In the genomic region with DNA sequence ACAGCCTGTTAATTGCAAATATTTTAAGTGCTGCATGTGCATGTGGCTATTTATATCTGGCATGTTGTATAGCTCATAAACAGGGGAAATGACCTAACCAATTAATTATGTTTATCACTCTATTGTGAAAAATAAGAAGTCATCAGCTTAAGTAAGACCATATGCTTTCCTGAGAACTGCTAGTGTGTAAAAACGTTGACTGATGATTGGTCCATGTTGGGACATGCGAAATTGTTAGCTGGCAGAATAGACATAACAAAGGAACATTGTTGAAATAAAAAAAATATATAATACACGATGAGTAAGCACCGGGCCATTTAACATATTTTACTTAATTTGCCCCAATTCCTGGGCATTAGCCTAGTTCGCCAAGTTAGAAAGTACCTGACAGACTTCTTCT, we compare ENCODE assay signal across 28 cellular contexts.
DNase-seq lines count a peak whose midpoint lies in the region; ATAC-seq and TF ChIP-seq lines count a peak whose summit lies in the region.
"Had no signal": no experiment of that assay in that cellular context is flagged by ENCODE, and none has a peak within 500 bp of the region (broad histone marks: within the 10 kb centered on the region; RNA-seq: fewer than 3 reads in every experiment).

No MANE protein-coding gene starts in this region.

- no peaks in the 10 kb centered on the region for H3K27me3 Mint-ChIP-seq in natural killer cell (ENCODE audit: low read depth in 2 of 2)
- H3K27me3 Mint-ChIP-seq: activated naive CD4-positive, alpha-beta T cell treated with anti-CD3 and anti-CD28 coated beads, Interleukin-2, amount 10 ng/mL, durations not matched to agents 7 days and 5 days; CD4-positive, alpha-beta memory T cell had no signal

- TF ChIP-seq CTCF in AG10803 (conservative IDR thresholded peaks at IDR 0.05; ENCODE audit: low read length) (no peak), cardiac fibroblast (IDR thresholded peaks at IDR 0.05; ENCODE audit: low read depth, low read length) (no peak), fibroblast of villous mesenchyme (IDR thresholded peaks at IDR 0.05; ENCODE audit: insufficient read depth, low read depth, low read length) (no peak), natural killer cell (IDR thresholded peaks at IDR 0.05) (no peak)

- no peak overlapping the region for H3K27ac Mint-ChIP-seq in natural killer cell
- H3K27ac Mint-ChIP-seq: activated naive CD4-positive, alpha-beta T cell treated with anti-CD3 and anti-CD28 coated beads, Interleukin-2, amount 10 ng/mL, durations not matched to agents 7 days and 5 days; activated T-helper 1 cell treated with anti-CD3 and anti-CD28 coated beads, Interleukin-12 subunit alpha, Interleukin-12 subunit beta, Interleukin-2, Interleukin-4 antibody, amounts not matched to agents 30 ng/mL and 10 ng/mL and 1 ng/mL, durations not matched to agents 14 hours and 24 hours and 36 hours; CD4-positive, alpha-beta memory T cell; endodermal cell; nephron; WTC11 had no signal

- H3K4me3 Mint-ChIP-seq in natural killer cell = no peak overlapping the region
- H3K4me3 Mint-ChIP-seq: activated naive CD4-positive, alpha-beta T cell treated with anti-CD3 and anti-CD28 coated beads, Interleukin-2, amount 10 ng/mL, durations not matched to agents 7 days and 5 days; activated T-helper 1 cell treated with anti-CD3 and anti-CD28 coated beads, Interleukin-12 subunit alpha, Interleukin-12 subunit beta, Interleukin-2, Interleukin-4 antibody, amounts not matched to agents 30 ng/mL and 10 ng/mL and 1 ng/mL, durations not matched to agents 14 hours and 24 hours and 36 hours; CD4-positive, alpha-beta memory T cell; endodermal cell; nephron; WTC11 had no signal

- intact Hi-C loops in sciatic nerve (cut with DNase I) = no loop called here
- intact Hi-C loops in natural killer cell (cut with micrococcal nuclease) = no loop called here

- H3K9me3 Mint-ChIP-seq in natural killer cell = no peaks in the 10 kb centered on the region
- H3K9me3 Mint-ChIP-seq: activated naive CD4-positive, alpha-beta T cell treated with anti-CD3 and anti-CD28 coated beads, Interleukin-2, amount 10 ng/mL, durations not matched to agents 7 days and 5 days; activated T-helper 1 cell treated with anti-CD3 and anti-CD28 coated beads, Interleukin-12 subunit alpha, Interleukin-12 subunit beta, Interleukin-2, Interleukin-4 antibody, amounts not matched to agents 30 ng/mL and 10 ng/mL and 1 ng/mL, durations not matched to agents 14 hours and 24 hours and 36 hours; CD4-positive, alpha-beta memory T cell; endodermal cell; nephron; WTC11 had no signal

- H3K36me3 Mint-ChIP-seq in natural killer cell = no peaks in the 10 kb centered on the region
- H3K36me3 Mint-ChIP-seq: activated naive CD4-positive, alpha-beta T cell treated with anti-CD3 and anti-CD28 coated beads, Interleukin-2, amount 10 ng/mL, durations not matched to agents 7 days and 5 days; CD4-positive, alpha-beta memory T cell had no signal

- no peaks in the 10 kb centered on the region for H3K4me1 Mint-ChIP-seq in natural killer cell
- H3K4me1 Mint-ChIP-seq: activated naive CD4-positive, alpha-beta T cell treated with anti-CD3 and anti-CD28 coated beads, Interleukin-2, amount 10 ng/mL, durations not matched to agents 7 days and 5 days; CD4-positive, alpha-beta memory T cell; endodermal cell; nephron had no signal

- no peak overlapping the region for H3K4me3 ChIP-seq in AG10803 (ENCODE audit: low read length)
- H3K4me3 ChIP-seq in cardiac fibroblast (replicated peaks in 1 of 2; ENCODE audit: low read depth in 2 of 2, low read length in 2 of 2) = no peak overlapping the region
- H3K4me3 ChIP-seq in fibroblast of villous mesenchyme (ENCODE audit: low read depth, low read length) = no peak overlapping the region
- H3K4me3 ChIP-seq: GM12878, ovary, stomach, tibial nerve had no signal

- peak; percentile 92 for DNase-seq in AG10803 (ENCODE audit: low read depth)
- peak; percentile 66 for DNase-seq in GM04504 (ENCODE audit: low read depth)
- peak; percentile 18 to 23 for DNase-seq in cardiac fibroblast (ENCODE audit: low read depth in 2 of 2)
- DNase-seq in fibroblast of villous mesenchyme (ENCODE audit: low read depth) = peak; percentile 81
- DNase-seq in sciatic nerve (ENCODE audit: low spot score) = no peak
- DNase-seq in natural killer cell = no peak
- no peak for DNase-seq in COLO668 (lab: John Stamatoyannopoulos, UW; ENCODE audit: unreplicated experiment)
- no peak for DNase-seq in NCI-H2029 treated with DMSO at 0.1 percent for 48 hours (lab: John Stamatoyannopoulos, UW)
- DNase-seq: activated CD4-positive, alpha-beta T cell treated with anti-CD3 and anti-CD28 coated beads, Interleukin-2, amount 50 U/mL, for 4 hours; activated naive CD4-positive, alpha-beta T cell treated with anti-CD3 and anti-CD28 coated beads, Interleukin-2, amount 10 ng/mL, durations not matched to agents 7 days and 5 days; amygdala; CD4-positive, alpha-beta memory T cell; cortex of kidney; endodermal cell; islet precursor cell; left ventricle myocardium superior; NCI-H1048; NCI-H2029; ovary; right cardiac atrium; SHP77; stomach had no signal

- ATAC-seq in sciatic nerve = no peak
- ATAC-seq in natural killer cell = no peak
- ATAC-seq: GM12878, HepG2, left ventricle myocardium superior, right cardiac atrium, WTC11 had no signal

Comparison
In these comparisons a context has a peak if more than half of its experiments do, and no peak if none do; other contexts are left out.
1. DNase-seq: peak in AG10803 (single experiment), GM04504 (single experiment), cardiac fibroblast (2 of 2) and fibroblast of villous mesenchyme (single experiment); none in sciatic nerve (single experiment), natural killer cell (single experiment), COLO668 (single experiment) and NCI-H2029 treated with DMSO at 0.1 percent for 48 hours (single experiment).